8 cellular contexts compared by ENCODE assay signal in genomic region chr16:57167951-57168350, GRCh38. TPM values are rescaled to one million over a fixed set of nuclear protein-coding genes. Genes with fewer than 3 reads are reported as not detected.
A peak's percentile ranks its signal among the peaks of the same experiment; 100 is the strongest.
DNase-seq lines count a peak whose midpoint lies in the region; ATAC-seq and TF ChIP-seq lines count a peak whose summit lies in the region.

No MANE protein-coding gene starts in this region.

- no peaks in the 10 kb centered on the region for H4K20me1 ChIP-seq in OCI-LY1 (ENCODE audit: insufficient read depth, low read length)

- H3K27me3 ChIP-seq in CD4-positive, alpha-beta memory T cell (ENCODE audit: insufficient read depth, low read length), result no peaks in the 10 kb centered on the region
- H3K27me3 ChIP-seq in OCI-LY1 (ENCODE audit: insufficient read depth, low read length), result no peaks in the 10 kb centered on the region

- no peak overlapping the region for H3K9ac ChIP-seq in OCI-LY1 (ENCODE audit: low read length)

- H3K4me3 ChIP-seq in CD4-positive, alpha-beta memory T cell (ENCODE audit: low read length in 2 of 2), result no peak overlapping the region
- H3K4me3 ChIP-seq in OCI-LY1 (ENCODE audit: low read depth, low read length, poor library complexity, severe bottlenecking), result no peak overlapping the region

- H3K36me3 ChIP-seq in CD4-positive, alpha-beta memory T cell (ENCODE audit: insufficient read depth, low read length), result peaks cover 65% of the 10 kb centered on the region
- peaks cover 85% of the 10 kb centered on the region for H3K36me3 ChIP-seq in OCI-LY1 (ENCODE audit: insufficient read depth, low read length)

- peaks cover 5% of the 10 kb centered on the region for H3K4me1 ChIP-seq in CD4-positive, alpha-beta memory T cell (ENCODE audit: insufficient read depth, low read length)
- no peaks in the 10 kb centered on the region for H3K4me1 ChIP-seq in OCI-LY1 (ENCODE audit: insufficient read depth, low read length, severe bottlenecking)

- intact Hi-C loops in CD4-positive, alpha-beta memory T cell (cut with micrococcal nuclease), result loop anchor here (1.0 to 5.0 kb wide), 5 partner anchors 41 to 301 kb away; partner anchors contain the start of gene CPNE2

- no peak overlapping the region for H2AFZ ChIP-seq in OCI-LY1 (ENCODE audit: low read length)

- POLR2A ChIA-PET in CD4-positive, alpha-beta memory T cell (lab: Charles Lee; ENCODE audit: partially characterized antibody), result interaction anchor here (1.0 kb wide), 1 partner anchor 83 kb away, joined by 3 read pairs; no protein-coding TSS in a partner anchor

- ATAC-seq in GM18498 (IDR thresholded peaks at IDR 0.05; ENCODE audit: unreplicated experiment) (peak; percentile 53), memory B cell (ENCODE audit: low read depth) (peak; percentile 77), GM21367 (IDR thresholded peaks at IDR 0.05; ENCODE audit: unreplicated experiment) (no peak), HG03196 (IDR thresholded peaks at IDR 0.05; ENCODE audit: unreplicated experiment) (no peak), GM21576 (IDR thresholded peaks at IDR 0.05; ENCODE audit: unreplicated experiment) (no peak)

- H3K36me3 Mint-ChIP-seq in CD4-positive, alpha-beta memory T cell, result peaks cover 52 to 74% of the 10 kb centered on the region in 2 donors
- H3K36me3 Mint-ChIP-seq in memory B cell, result peaks cover 28% of the 10 kb centered on the region

- H3K79me2 ChIP-seq in OCI-LY1 (ENCODE audit: insufficient read depth, low read length), result no peaks in the 10 kb centered on the region

- peak; percentile 69 for TF ChIP-seq CTCF in OCI-LY1 (IDR thresholded peaks at IDR 0.05; ENCODE audit: low read length)

- H3K9me3 Mint-ChIP-seq in CD4-positive, alpha-beta memory T cell, result no peaks in the 10 kb centered on the region
- H3K9me3 Mint-ChIP-seq in memory B cell, result no peaks in the 10 kb centered on the region

- no peak overlapping the region for H3K4me2 ChIP-seq in OCI-LY1 (ENCODE audit: low read length)

- no peak overlapping the region for H3K4me3 Mint-ChIP-seq in CD4-positive, alpha-beta memory T cell
- no peak overlapping the region for H3K4me3 Mint-ChIP-seq in memory B cell

- no peaks in the 10 kb centered on the region for H3K27me3 Mint-ChIP-seq in CD4-positive, alpha-beta memory T cell
- no peaks in the 10 kb centered on the region for H3K27me3 Mint-ChIP-seq in memory B cell

- peak overlapping the region in 2 of 7 donors; percentile 26 to 32 for H3K27ac Mint-ChIP-seq in CD4-positive, alpha-beta memory T cell
- H3K27ac Mint-ChIP-seq in memory B cell, result no peak overlapping the region

- peak; percentile 52 to 72 (median 65) for DNase-seq in CD4-positive, alpha-beta memory T cell
- DNase-seq in dedifferentiated amniotic fluid mesenchymal stem cell (ENCODE audit: extremely low spot score) (peak; percentile 70), memory B cell (ENCODE audit: low spot score in 2 of 2) (peak in 1 of 2 donors; percentile 36)

- no peaks in the 10 kb centered on the region for H3K9me2 ChIP-seq in OCI-LY1 (ENCODE audit: low read depth, low read length)

- H3K27ac ChIP-seq in CD4-positive, alpha-beta memory T cell (ENCODE audit: low read depth, low read length), result no peak overlapping the region
- H3K27ac ChIP-seq in OCI-LY1 (ENCODE audit: low read depth, low read length, poor library complexity, severe bottlenecking), result no peak overlapping the region

- H3K4me1 Mint-ChIP-seq in CD4-positive, alpha-beta memory T cell, result peaks cover 9 to 16% (median 11%) of the 10 kb centered on the region in 4 donors
- peaks cover 5% of the 10 kb centered on the region for H3K4me1 Mint-ChIP-seq in memory B cell

- CTCF ChIA-PET in CD4-positive, alpha-beta memory T cell (lab: Charles Lee; ENCODE audit: partially characterized antibody), result interaction anchor here (0.9 to 5.5 kb wide), 4 partner anchors 42 to 203 kb away, joined by 3 to 60 read pairs (median 43); partner anchors contain the start of gene CPNE2

- no peaks in the 10 kb centered on the region for H3F3A ChIP-seq in OCI-LY1 (ENCODE audit: insufficient read depth, low read length)

- H3K9me3 ChIP-seq in CD4-positive, alpha-beta memory T cell (ENCODE audit: control insufficient read depth in 1 of 2, low read length in 2 of 2), result no peaks in the 10 kb centered on the region
- no peaks in the 10 kb centered on the region for H3K9me3 ChIP-seq in OCI-LY1 (ENCODE audit: low read length)

RNA-seq across cellular contexts. Expression of gene PSME3IP1, which starts 17.9 kb away (rescaled TPM):
- 100 to 1,000 TPM; 147 to 157 TPM for total RNA-seq in CD4-positive, alpha-beta memory T cell
- 10 to 100 TPM; 59.9 to 64.5 TPM for polyA plus RNA-seq in CD4-positive, alpha-beta memory T cell

RNA-seq across cellular contexts. Expression of gene RSPRY1, which starts 18.2 kb away (rescaled TPM):
- total RNA-seq in CD4-positive, alpha-beta memory T cell, result 10 to 100 TPM; 32.8 to 38.0 TPM
- 10 to 100 TPM; 28.5 to 34.0 TPM for polyA plus RNA-seq in CD4-positive, alpha-beta memory T cell

Comparison
In these comparisons a context has a peak if more than half of its experiments do, and no peak if none do; other contexts are left out.
1. ATAC-seq: peak in GM18498 (single experiment) and memory B cell (single experiment); none in GM21367 (single experiment), HG03196 (single experiment) and GM21576 (single experiment).